In the genomic region with DNA sequence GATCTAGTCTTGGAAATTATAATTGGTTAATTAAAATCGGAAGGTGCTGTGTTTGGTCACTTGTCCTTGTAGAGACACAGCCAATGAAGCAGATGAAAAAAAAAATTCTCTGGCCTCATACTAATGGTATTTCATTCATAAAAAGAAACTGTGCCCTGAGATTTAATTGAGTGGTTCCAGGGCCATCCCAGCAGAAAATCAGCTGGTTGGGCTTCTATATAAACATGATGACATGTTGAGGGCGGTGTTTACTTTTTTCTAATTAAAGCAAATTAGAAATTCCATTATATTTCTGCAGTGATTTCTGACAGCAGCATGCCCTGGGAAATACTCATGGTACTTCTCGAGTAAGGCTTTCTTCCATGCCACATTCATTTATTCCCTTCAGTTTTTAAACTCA, we compare ENCODE assay signal across 28 cellular contexts.
"Had no signal": no experiment of that assay in that cellular context is flagged by ENCODE, and none has a peak within 500 bp of the region (broad histone marks: within the 10 kb centered on the region; RNA-seq: fewer than 3 reads in every experiment).

No MANE protein-coding gene starts in this region.

- ATAC-seq: activated CD8-positive, alpha-beta T cell treated with anti-CD3 and anti-CD28 coated beads for 36 hours; activated naive CD8-positive, alpha-beta T cell treated with anti-CD3 and anti-CD28 coated beads, Interleukin-2, amount 50 U/mL, for 24 hours; activated T-cell treated with anti-CD3 and anti-CD28 coated beads, Interleukin-2, amount 50 U/mL, for 4 hours; activated T-helper 17 cell treated with anti-CD3 and anti-CD28 coated beads, Interleukin-2, amount 50 U/mL, for 72 hours; gastroesophageal sphincter; heart right ventricle; WTC11 had no signal

- H3K27ac Mint-ChIP-seq: activated CD4-positive, alpha-beta T cell treated with anti-CD3 and anti-CD28 coated beads, Interleukin-2, amount 10 ng/mL, durations not matched to agents 7 days and 5 days; activated CD8-positive, alpha-beta T cell treated with anti-CD3 and anti-CD28 coated beads for 36 hours; activated naive CD4-positive, alpha-beta T cell treated with anti-CD3 and anti-CD28 coated beads for 36 hours; activated naive CD4-positive, alpha-beta T cell treated with anti-CD3 and anti-CD28 coated beads, Interleukin-2, amount 50 U/mL, for 24 hours; activated naive CD8-positive, alpha-beta T cell treated with anti-CD3 and anti-CD28 coated beads for 36 hours; activated naive CD8-positive, alpha-beta T cell treated with anti-CD3 and anti-CD28 coated beads, Interleukin-2, amount 50 U/mL, for 24 hours; activated T-helper 17 cell treated with anti-CD3 and anti-CD28 coated beads, Interleukin-2, amount 50 U/mL, for 72 hours; brain; WTC11 had no signal

- H3K36me3 Mint-ChIP-seq: activated naive CD4-positive, alpha-beta T cell treated with anti-CD3 and anti-CD28 coated beads, Interleukin-2, amount 50 U/mL, for 24 hours; activated naive CD8-positive, alpha-beta T cell treated with anti-CD3 and anti-CD28 coated beads for 36 hours; brain; WTC11 had no signal

- H3K4me3 ChIP-seq: ascending aorta, breast epithelium, cardiac muscle cell, colonic mucosa, esophagus muscularis mucosa, gastroesophageal sphincter, heart right ventricle had no signal

- DNase-seq: activated CD4-positive, alpha-beta T cell treated with anti-CD3 and anti-CD28 coated beads for 1 hour; activated CD4-positive, alpha-beta T cell treated with anti-CD3 and anti-CD28 coated beads for 4 hours; activated CD4-positive, alpha-beta T cell treated with anti-CD3 and anti-CD28 coated beads, Interleukin-2, amount 10 ng/mL, durations not matched to agents 7 days and 5 days; activated CD4-positive, alpha-beta T cell treated with anti-CD3 and anti-CD28 coated beads, Interleukin-2, amount 50 U/mL, for 4 hours; activated CD8-positive, alpha-beta memory T cell treated with anti-CD3 and anti-CD28 coated beads for 24 hours; activated CD8-positive, alpha-beta T cell treated with anti-CD3 and anti-CD28 coated beads for 36 hours; activated effector memory CD4-positive, alpha-beta T cell treated with anti-CD3 and anti-CD28 coated beads, Interleukin-2, amount 50 U/mL, for 16 hours; activated naive CD4-positive, alpha-beta T cell treated with anti-CD3 and anti-CD28 coated beads for 36 hours; activated naive CD8-positive, alpha-beta T cell treated with anti-CD3 and anti-CD28 coated beads for 36 hours; activated naive CD8-positive, alpha-beta T cell treated with anti-CD3 and anti-CD28 coated beads, Interleukin-2, amount 50 U/mL, for 24 hours; activated T-cell treated with anti-CD3 and anti-CD28 coated beads, Interleukin-2, amount 50 U/mL, for 4 hours; central memory CD4-positive, alpha-beta T cell; cerebellar nuclear complex; colonic mucosa; effector CD8-positive, alpha-beta T cell; foreskin melanocyte; heart right ventricle; T-helper 2 cell had no signal

- H3K27ac ChIP-seq: ascending aorta, breast epithelium, cardiac muscle cell, colonic mucosa, esophagus muscularis mucosa, gastroesophageal sphincter, heart right ventricle, VCaP had no signal

- H3K4me3 Mint-ChIP-seq: activated CD4-positive, alpha-beta T cell treated with anti-CD3 and anti-CD28 coated beads, Interleukin-2, amount 10 ng/mL, durations not matched to agents 7 days and 5 days; activated CD8-positive, alpha-beta T cell treated with anti-CD3 and anti-CD28 coated beads for 36 hours; activated naive CD4-positive, alpha-beta T cell treated with anti-CD3 and anti-CD28 coated beads for 36 hours; activated naive CD4-positive, alpha-beta T cell treated with anti-CD3 and anti-CD28 coated beads, Interleukin-2, amount 50 U/mL, for 24 hours; activated naive CD8-positive, alpha-beta T cell treated with anti-CD3 and anti-CD28 coated beads for 36 hours; activated naive CD8-positive, alpha-beta T cell treated with anti-CD3 and anti-CD28 coated beads, Interleukin-2, amount 50 U/mL, for 24 hours; activated T-cell treated with anti-CD3 and anti-CD28 coated beads, Interleukin-2, amount 50 U/mL, for 4 hours; activated T-helper 17 cell treated with anti-CD3 and anti-CD28 coated beads, Interleukin-2, amount 50 U/mL, for 72 hours; brain; WTC11 had no signal

- H3K4me1 ChIP-seq: ascending aorta, breast epithelium, colonic mucosa, esophagus muscularis mucosa, gastroesophageal sphincter had no signal

- H3K4me1 Mint-ChIP-seq: activated CD4-positive, alpha-beta T cell treated with anti-CD3 and anti-CD28 coated beads, Interleukin-2, amount 10 ng/mL, durations not matched to agents 7 days and 5 days; activated naive CD4-positive, alpha-beta T cell treated with anti-CD3 and anti-CD28 coated beads, Interleukin-2, amount 50 U/mL, for 24 hours; activated naive CD8-positive, alpha-beta T cell treated with anti-CD3 and anti-CD28 coated beads for 36 hours; activated naive CD8-positive, alpha-beta T cell treated with anti-CD3 and anti-CD28 coated beads, Interleukin-2, amount 50 U/mL, for 24 hours; activated T-helper 17 cell treated with anti-CD3 and anti-CD28 coated beads, Interleukin-2, amount 50 U/mL, for 72 hours; brain; WTC11 had no signal

- H3K9me3 Mint-ChIP-seq: activated CD4-positive, alpha-beta T cell treated with anti-CD3 and anti-CD28 coated beads, Interleukin-2, amount 10 ng/mL, durations not matched to agents 7 days and 5 days; activated naive CD4-positive, alpha-beta T cell treated with anti-CD3 and anti-CD28 coated beads for 36 hours; activated naive CD4-positive, alpha-beta T cell treated with anti-CD3 and anti-CD28 coated beads, Interleukin-2, amount 50 U/mL, for 24 hours; activated naive CD8-positive, alpha-beta T cell treated with anti-CD3 and anti-CD28 coated beads for 36 hours; activated T-cell treated with anti-CD3 and anti-CD28 coated beads, Interleukin-2, amount 50 U/mL, for 4 hours; activated T-helper 17 cell treated with anti-CD3 and anti-CD28 coated beads, Interleukin-2, amount 50 U/mL, for 72 hours had no signal

- H3K36me3 ChIP-seq: ascending aorta, breast epithelium, cardiac muscle cell, colonic mucosa, esophagus muscularis mucosa, gastroesophageal sphincter, heart right ventricle had no signal

- H3K9me3 ChIP-seq: ascending aorta, breast epithelium, colonic mucosa, esophagus muscularis mucosa, gastroesophageal sphincter had no signal

- H3K27me3 Mint-ChIP-seq: activated CD8-positive, alpha-beta T cell treated with anti-CD3 and anti-CD28 coated beads for 36 hours; activated naive CD4-positive, alpha-beta T cell treated with anti-CD3 and anti-CD28 coated beads, Interleukin-2, amount 50 U/mL, for 24 hours; activated naive CD8-positive, alpha-beta T cell treated with anti-CD3 and anti-CD28 coated beads for 36 hours; activated naive CD8-positive, alpha-beta T cell treated with anti-CD3 and anti-CD28 coated beads, Interleukin-2, amount 50 U/mL, for 24 hours; activated T-helper 17 cell treated with anti-CD3 and anti-CD28 coated beads, Interleukin-2, amount 50 U/mL, for 72 hours had no signal
